ENCODE assay signal across 12 cellular contexts in the genomic region with DNA sequence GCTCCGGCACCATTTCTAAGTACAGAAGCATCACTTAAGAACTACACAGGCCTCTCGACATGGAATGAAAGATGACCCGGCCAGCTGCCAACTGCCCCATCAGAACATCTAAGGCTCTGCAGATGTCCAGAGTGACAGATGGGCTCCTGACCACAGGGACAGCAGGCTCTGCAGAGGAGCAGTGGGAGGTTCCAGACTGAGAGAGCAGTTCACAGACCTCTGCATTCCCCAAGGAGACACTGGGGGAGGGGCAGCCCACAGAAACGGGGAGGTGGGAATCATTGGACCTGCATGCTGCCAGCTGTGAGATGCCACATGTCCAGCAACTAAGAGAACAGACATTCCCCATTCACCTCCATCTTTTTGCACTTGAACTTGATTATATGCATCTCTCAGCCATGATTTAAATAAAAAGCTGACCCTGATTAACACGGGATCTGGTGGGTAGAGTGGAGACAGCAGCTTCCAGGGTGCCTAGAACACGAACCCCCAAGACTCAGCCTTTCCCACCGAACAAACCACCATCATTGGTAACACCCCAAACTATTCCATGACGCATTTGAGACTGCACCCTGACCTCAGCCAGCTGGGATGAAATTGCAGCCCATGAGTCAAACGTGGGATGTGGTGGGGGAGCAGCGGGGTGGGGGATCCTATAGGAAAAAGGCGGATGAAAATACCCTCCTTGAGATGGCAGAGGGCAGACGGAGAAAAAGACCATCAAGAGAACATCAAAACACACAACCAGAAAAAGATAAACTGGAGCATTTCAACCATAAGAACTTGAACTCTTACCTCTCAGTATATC. TPM values are rescaled to one million over a fixed set of nuclear protein-coding genes. Genes with fewer than 3 reads are reported as not detected.
DNase-seq lines count a peak whose midpoint lies in the region; ATAC-seq and TF ChIP-seq lines count a peak whose summit lies in the region.
"Had no signal": no experiment of that assay in that cellular context is flagged by ENCODE, and none has a peak within 500 bp of the region (broad histone marks: within the 10 kb centered on the region; RNA-seq: fewer than 3 reads in every experiment).

No MANE protein-coding gene starts in this region.

- H3K4me1 Mint-ChIP-seq in mesothelial cell of epicardium: peaks cover 57% of the 10 kb centered on the region
- H3K4me1 Mint-ChIP-seq in natural killer cell treated with Interleukin-12 subunit alpha and Interleukin-12 subunit beta and Interleukin-15 and Interleukin-18, amount 100 ng/mL, for 72 hours (ENCODE audit: low read depth in 2 of 2): peaks cover 0 to 4% of the 10 kb centered on the region in 2 donors

- no peak for TF ChIP-seq POLR2A in erythroblast (IDR thresholded peaks at IDR 0.05; ENCODE audit: low read length)

- H3K27me3 Mint-ChIP-seq in mesothelial cell of epicardium (ENCODE audit: low read depth): no peaks in the 10 kb centered on the region
- peaks cover 8 to 16% of the 10 kb centered on the region in 2 donors for H3K27me3 Mint-ChIP-seq in natural killer cell treated with Interleukin-12 subunit alpha and Interleukin-12 subunit beta and Interleukin-15 and Interleukin-18, amount 100 ng/mL, for 72 hours
- H3K27me3 Mint-ChIP-seq: CD4-positive, alpha-beta memory T cell had no signal

- peak overlapping the region; percentile 85 for H3K27ac Mint-ChIP-seq in mesothelial cell of epicardium
- no peak overlapping the region for H3K27ac Mint-ChIP-seq in natural killer cell treated with Interleukin-12 subunit alpha and Interleukin-12 subunit beta and Interleukin-15 and Interleukin-18, amount 100 ng/mL, for 72 hours
- H3K27ac Mint-ChIP-seq: CD4-positive, alpha-beta memory T cell had no signal

- ATAC-seq in GM21528 (IDR thresholded peaks at IDR 0.05; ENCODE audit: low FRiP score, unreplicated experiment): no peak
- no peak for ATAC-seq in GM21786 (IDR thresholded peaks at IDR 0.05; ENCODE audit: unreplicated experiment)
- ATAC-seq in natural killer cell treated with Interleukin-12 subunit alpha and Interleukin-12 subunit beta and Interleukin-15 and Interleukin-18, amount 100 ng/mL, for 72 hours: no peak

- no peak for TF ChIP-seq CTCF in AG04449 (IDR thresholded peaks at IDR 0.05; ENCODE audit: insufficient read depth, low read length, missing control alignments)
- no peak for TF ChIP-seq CTCF in cardiac fibroblast (IDR thresholded peaks at IDR 0.05; ENCODE audit: low read depth, low read length)
- TF ChIP-seq CTCF in mesothelial cell of epicardium (IDR thresholded peaks at IDR 0.05; ENCODE audit: unreplicated experiment): no peak

- H3K4me3 ChIP-seq in AG04449 (ENCODE audit: low read depth, low read length): peak overlapping the region; percentile 4; the same call in 1 of the 2 replicates
- H3K4me3 ChIP-seq in cardiac fibroblast (replicated peaks in 1 of 2; ENCODE audit: low read depth in 2 of 2, low read length in 2 of 2): no peak overlapping the region
- H3K4me3 ChIP-seq: coronary artery had no signal

- CTCF ChIA-PET in AG04449 (lab: Yijun Ruan, JAX): interaction anchor here (0.9 to 2.0 kb wide), 3 partner anchors 12 to 88 kb away, joined by 3 to 5 read pairs (median 3); no protein-coding TSS in a partner anchor

- POLR2A ChIA-PET in AG04449 (lab: Yijun Ruan, JAX): interaction anchor here (1.2 to 1.5 kb wide), 2 partner anchors 12 to 47 kb away, joined by 3 read pairs; partner anchors contain the start of gene AFAP1

- H3K36me3 Mint-ChIP-seq in mesothelial cell of epicardium: peaks cover 14% of the 10 kb centered on the region
- peaks cover 8% of the 10 kb centered on the region for H3K36me3 Mint-ChIP-seq in natural killer cell treated with Interleukin-12 subunit alpha and Interleukin-12 subunit beta and Interleukin-15 and Interleukin-18, amount 100 ng/mL, for 72 hours

- no peak overlapping the region for H3K4me3 Mint-ChIP-seq in mesothelial cell of epicardium
- no peak overlapping the region for H3K4me3 Mint-ChIP-seq in natural killer cell treated with Interleukin-12 subunit alpha and Interleukin-12 subunit beta and Interleukin-15 and Interleukin-18, amount 100 ng/mL, for 72 hours
- H3K4me3 Mint-ChIP-seq: CD4-positive, alpha-beta memory T cell had no signal

- DNase-seq in AG04449 (ENCODE audit: low read depth, low spot score): peak; percentile 80
- peak; percentile 66 for DNase-seq in HT1080 (ENCODE audit: low read depth)
- peak; percentile 80 to 92 for DNase-seq in cardiac fibroblast (ENCODE audit: low read depth in 2 of 2)
- no peak for DNase-seq in mesothelial cell of epicardium (ENCODE audit: low spot score in 2 of 2, unreplicated experiment in 2 of 2)
- DNase-seq in erythroblast (lab: John Stamatoyannopoulos, UW): no peak
- DNase-seq in natural killer cell treated with Interleukin-12 subunit alpha and Interleukin-12 subunit beta and Interleukin-15 and Interleukin-18, amount 100 ng/mL, for 72 hours (ENCODE audit: low spot score): no peak
- DNase-seq: activated T-cell treated with anti-CD3 and anti-CD28 coated beads, Interleukin-2, amount 50 U/mL, for 1 hour; CD4-positive, alpha-beta memory T cell; NCI-H2081 had no signal

- H3K9me3 Mint-ChIP-seq in mesothelial cell of epicardium: peaks cover 9% of the 10 kb centered on the region
- no peaks in the 10 kb centered on the region for H3K9me3 Mint-ChIP-seq in natural killer cell treated with Interleukin-12 subunit alpha and Interleukin-12 subunit beta and Interleukin-15 and Interleukin-18, amount 100 ng/mL, for 72 hours

RNA-seq across cellular contexts. Expression of gene AFAP1, which starts 47.2 kb away (rescaled TPM):
- 11.0 and 11.3 TPM in 2 replicates for total RNA-seq in HT1080 (2014; rRNA removed; shearing (Covaris generic))
- polyA plus RNA-seq in HT1080 (2015; cell fraction: cytosol; rRNA removed): 19.9 and 26.2 TPM in 2 replicates
- 38.3 and 41.3 TPM in 2 replicates for polyA plus RNA-seq in HT1080 (2015; cell fraction: nucleus; rRNA removed)
- total RNA-seq in mesothelial cell of epicardium: 75.4 to 82.4 TPM (median 79.1 TPM) in 3 replicates
- total RNA-seq in natural killer cell treated with Interleukin-12 subunit alpha and Interleukin-12 subunit beta and Interleukin-15 and Interleukin-18, amount 100 ng/mL, for 72 hours: 1 to 10 TPM; 7.2 to 9.1 TPM

Comparison
In these comparisons a context has a peak if more than half of its experiments do, and no peak if none do; other contexts are left out.
1. DNase-seq: peak in AG04449 (single experiment), HT1080 (single experiment) and cardiac fibroblast (2 of 2); none in mesothelial cell of epicardium (0 of 2), erythroblast (0 of 2) and natural killer cell treated with Interleukin-12 subunit alpha and Interleukin-12 subunit beta and Interleukin-15 and Interleukin-18, amount 100 ng/mL, for 72 hours (single experiment).